ENCODE assay signal across 2 cellular contexts in the genomic region with DNA sequence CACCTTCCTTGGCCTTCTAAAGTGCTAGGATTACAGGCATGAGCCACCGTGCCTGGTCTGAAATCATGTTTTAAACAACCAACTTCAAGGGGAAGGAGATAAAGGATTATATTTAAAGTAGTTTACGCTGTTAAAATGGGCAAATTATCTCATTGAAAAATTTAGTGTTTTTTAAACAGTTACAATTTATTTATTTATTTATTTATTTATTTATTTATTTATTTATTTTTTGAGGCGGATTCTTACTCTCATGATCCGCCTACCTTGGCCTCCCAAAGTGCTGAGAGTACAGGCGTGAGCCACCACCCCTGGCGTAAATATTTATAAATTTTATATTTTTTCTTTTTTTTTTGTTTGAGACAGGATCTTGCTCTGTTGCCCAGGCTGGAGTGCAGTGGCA.
TF ChIP-seq lines count a peak whose summit lies in the region.

No MANE protein-coding gene starts in this region.

TF ChIP-seq in HEK293, 187 proteins besides CTCF, POLR2A, EP300 and RAD21 (continues in another document):
- TF ChIP-seq ZNF521 (tag by site-specific recombination; IDR thresholded peaks at IDR 0.05) (no peak), ZNF19 (tag by site-specific recombination; IDR thresholded peaks at IDR 0.05; ENCODE audit: low read depth) (no peak), ZNF155 (tag by site-specific recombination; IDR thresholded peaks at IDR 0.05) (no peak), FEZF1 (tag by site-specific recombination; IDR thresholded peaks at IDR 0.05) (no peak), ZNF660 (tag by site-specific recombination; IDR thresholded peaks at IDR 0.05) (no peak)
- TF ChIP-seq, protein P1, sequence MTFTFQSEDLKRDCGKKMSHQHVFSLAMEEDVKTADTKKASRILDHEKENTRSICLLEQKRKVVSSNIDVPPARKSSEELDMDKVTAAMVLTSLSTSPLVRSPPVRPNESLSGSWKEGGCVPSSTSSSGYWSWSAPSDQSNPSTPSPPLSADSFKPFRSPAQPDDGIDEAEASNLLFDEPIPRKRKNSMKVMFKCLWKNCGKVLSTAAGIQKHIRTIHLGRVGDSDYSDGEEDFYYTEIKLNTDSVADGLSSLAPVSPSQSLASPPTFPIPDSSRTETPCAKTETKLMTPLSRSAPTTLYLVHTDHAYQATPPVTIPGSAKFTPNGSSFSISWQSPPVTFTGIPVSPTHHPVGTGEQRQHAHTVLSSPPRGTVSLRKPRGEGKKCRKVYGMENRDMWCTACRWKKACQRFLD (tag by site-specific recombination; IDR thresholded peaks at IDR 0.05) = no peak
- TF ChIP-seq, protein P2, sequence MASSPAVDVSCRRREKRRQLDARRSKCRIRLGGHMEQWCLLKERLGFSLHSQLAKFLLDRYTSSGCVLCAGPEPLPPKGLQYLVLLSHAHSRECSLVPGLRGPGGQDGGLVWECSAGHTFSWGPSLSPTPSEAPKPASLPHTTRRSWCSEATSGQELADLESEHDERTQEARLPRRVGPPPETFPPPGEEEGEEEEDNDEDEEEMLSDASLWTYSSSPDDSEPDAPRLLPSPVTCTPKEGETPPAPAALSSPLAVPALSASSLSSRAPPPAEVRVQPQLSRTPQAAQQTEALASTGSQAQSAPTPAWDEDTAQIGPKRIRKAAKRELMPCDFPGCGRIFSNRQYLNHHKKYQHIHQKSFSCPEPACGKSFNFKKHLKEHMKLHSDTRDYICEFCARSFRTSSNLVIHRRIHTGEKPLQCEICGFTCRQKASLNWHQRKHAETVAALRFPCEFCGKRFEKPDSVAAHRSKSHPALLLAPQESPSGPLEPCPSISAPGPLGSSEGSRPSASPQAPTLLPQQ (tag by site-specific recombination; IDR thresholded peaks at IDR 0.05) = no peak
- TF ChIP-seq, protein P3, sequence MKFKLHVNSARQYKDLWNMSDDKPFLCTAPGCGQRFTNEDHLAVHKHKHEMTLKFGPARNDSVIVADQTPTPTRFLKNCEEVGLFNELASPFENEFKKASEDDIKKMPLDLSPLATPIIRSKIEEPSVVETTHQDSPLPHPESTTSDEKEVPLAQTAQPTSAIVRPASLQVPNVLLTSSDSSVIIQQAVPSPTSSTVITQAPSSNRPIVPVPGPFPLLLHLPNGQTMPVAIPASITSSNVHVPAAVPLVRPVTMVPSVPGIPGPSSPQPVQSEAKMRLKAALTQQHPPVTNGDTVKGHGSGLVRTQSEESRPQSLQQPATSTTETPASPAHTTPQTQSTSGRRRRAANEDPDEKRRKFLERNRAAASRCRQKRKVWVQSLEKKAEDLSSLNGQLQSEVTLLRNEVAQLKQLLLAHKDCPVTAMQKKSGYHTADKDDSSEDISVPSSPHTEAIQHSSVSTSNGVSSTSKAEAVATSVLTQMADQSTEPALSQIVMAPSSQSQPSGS (tag by site-specific recombination; IDR thresholded peaks at IDR 0.05; ENCODE audit: low read depth) = no peak
- TF ChIP-seq, protein P4, sequence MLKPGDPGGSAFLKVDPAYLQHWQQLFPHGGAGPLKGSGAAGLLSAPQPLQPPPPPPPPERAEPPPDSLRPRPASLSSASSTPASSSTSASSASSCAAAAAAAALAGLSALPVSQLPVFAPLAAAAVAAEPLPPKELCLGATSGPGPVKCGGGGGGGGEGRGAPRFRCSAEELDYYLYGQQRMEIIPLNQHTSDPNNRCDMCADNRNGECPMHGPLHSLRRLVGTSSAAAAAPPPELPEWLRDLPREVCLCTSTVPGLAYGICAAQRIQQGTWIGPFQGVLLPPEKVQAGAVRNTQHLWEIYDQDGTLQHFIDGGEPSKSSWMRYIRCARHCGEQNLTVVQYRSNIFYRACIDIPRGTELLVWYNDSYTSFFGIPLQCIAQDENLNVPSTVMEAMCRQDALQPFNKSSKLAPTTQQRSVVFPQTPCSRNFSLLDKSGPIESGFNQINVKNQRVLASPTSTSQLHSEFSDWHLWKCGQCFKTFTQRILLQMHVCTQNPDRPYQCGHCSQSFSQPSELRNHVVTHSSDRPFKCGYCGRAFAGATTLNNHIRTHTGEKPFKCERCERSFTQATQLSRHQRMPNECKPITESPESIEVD (tag by site-specific recombination; IDR thresholded peaks at IDR 0.05) = no peak
- TF ChIP-seq, protein P5, sequence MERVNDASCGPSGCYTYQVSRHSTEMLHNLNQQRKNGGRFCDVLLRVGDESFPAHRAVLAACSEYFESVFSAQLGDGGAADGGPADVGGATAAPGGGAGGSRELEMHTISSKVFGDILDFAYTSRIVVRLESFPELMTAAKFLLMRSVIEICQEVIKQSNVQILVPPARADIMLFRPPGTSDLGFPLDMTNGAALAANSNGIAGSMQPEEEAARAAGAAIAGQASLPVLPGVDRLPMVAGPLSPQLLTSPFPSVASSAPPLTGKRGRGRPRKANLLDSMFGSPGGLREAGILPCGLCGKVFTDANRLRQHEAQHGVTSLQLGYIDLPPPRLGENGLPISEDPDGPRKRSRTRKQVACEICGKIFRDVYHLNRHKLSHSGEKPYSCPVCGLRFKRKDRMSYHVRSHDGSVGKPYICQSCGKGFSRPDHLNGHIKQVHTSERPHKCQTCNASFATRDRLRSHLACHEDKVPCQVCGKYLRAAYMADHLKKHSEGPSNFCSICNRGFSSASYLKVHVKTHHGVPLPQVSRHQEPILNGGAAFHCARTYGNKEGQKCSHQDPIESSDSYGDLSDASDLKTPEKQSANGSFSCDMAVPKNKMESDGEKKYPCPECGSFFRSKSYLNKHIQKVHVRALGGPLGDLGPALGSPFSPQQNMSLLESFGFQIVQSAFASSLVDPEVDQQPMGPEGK (tag by site-specific recombination; IDR thresholded peaks at IDR 0.05) = no peak
- TF ChIP-seq, protein P6, sequence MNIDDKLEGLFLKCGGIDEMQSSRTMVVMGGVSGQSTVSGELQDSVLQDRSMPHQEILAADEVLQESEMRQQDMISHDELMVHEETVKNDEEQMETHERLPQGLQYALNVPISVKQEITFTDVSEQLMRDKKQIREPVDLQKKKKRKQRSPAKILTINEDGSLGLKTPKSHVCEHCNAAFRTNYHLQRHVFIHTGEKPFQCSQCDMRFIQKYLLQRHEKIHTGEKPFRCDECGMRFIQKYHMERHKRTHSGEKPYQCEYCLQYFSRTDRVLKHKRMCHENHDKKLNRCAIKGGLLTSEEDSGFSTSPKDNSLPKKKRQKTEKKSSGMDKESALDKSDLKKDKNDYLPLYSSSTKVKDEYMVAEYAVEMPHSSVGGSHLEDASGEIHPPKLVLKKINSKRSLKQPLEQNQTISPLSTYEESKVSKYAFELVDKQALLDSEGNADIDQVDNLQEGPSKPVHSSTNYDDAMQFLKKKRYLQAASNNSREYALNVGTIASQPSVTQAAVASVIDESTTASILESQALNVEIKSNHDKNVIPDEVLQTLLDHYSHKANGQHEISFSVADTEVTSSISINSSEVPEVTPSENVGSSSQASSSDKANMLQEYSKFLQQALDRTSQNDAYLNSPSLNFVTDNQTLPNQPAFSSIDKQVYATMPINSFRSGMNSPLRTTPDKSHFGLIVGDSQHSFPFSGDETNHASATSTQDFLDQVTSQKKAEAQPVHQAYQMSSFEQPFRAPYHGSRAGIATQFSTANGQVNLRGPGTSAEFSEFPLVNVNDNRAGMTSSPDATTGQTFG (tag by site-specific recombination; IDR thresholded peaks at IDR 0.05; ENCODE audit: borderline replicate concordance) = no peak

TF ChIP-seq in GM12878, 131 proteins besides CTCF, POLR2A, EP300 and RAD21:
- no peak for TF ChIP-seq ATF7 (IDR thresholded peaks at IDR 0.05; ENCODE audit: low read depth)
